12 cellular contexts compared by ENCODE assay signal in genomic region chr6:157203312-157203744, GRCh38.
A peak's percentile ranks its signal among the peaks of the same experiment; 100 is the strongest.
DNase-seq lines count a peak whose midpoint lies in the region; ATAC-seq and TF ChIP-seq lines count a peak whose summit lies in the region.
"Had no signal": no experiment of that assay in that cellular context is flagged by ENCODE, and none has a peak within 500 bp of the region (broad histone marks: within the 10 kb centered on the region; RNA-seq: fewer than 3 reads in every experiment).

No MANE protein-coding gene starts in this region.

- H3K4me3 ChIP-seq in upper lobe of right lung: no peak overlapping the region
- H3K4me3 ChIP-seq: adrenal gland, Peyer's patch, right atrium auricular region had no signal

- no peak for TF ChIP-seq CTCF in upper lobe of right lung (IDR thresholded peaks at IDR 0.05)

- peak in 2 of 3 experiments; percentile 26 to 99 for DNase-seq in NCI-H1417 (lab: John Stamatoyannopoulos, UW)
- no peak for DNase-seq in NCI-H1417 treated with DMSO at 0.1 percent for 48 hours (lab: John Stamatoyannopoulos, UW)
- peak; percentile 95 for DNase-seq in NCI-H187 treated with DMSO at 0.1 percent for 48 hours (lab: John Stamatoyannopoulos, UW)
- peak; percentile 67 for DNase-seq in upper lobe of right lung
- no peak for DNase-seq in EL
- no peak for DNase-seq in effector CD4-positive, alpha-beta T cell
- DNase-seq in NCI-H226: no peak

- no peaks in the 10 kb centered on the region for H3K27me3 ChIP-seq in upper lobe of right lung
- H3K27me3 ChIP-seq: adrenal gland, Peyer's patch, right atrium auricular region had no signal

- peaks cover 7% of the 10 kb centered on the region for H3K4me1 ChIP-seq in upper lobe of right lung
- H3K4me1 ChIP-seq: Peyer's patch had no signal

- H3K9me3 ChIP-seq in upper lobe of right lung: no peaks in the 10 kb centered on the region
- H3K9me3 ChIP-seq: adrenal gland, Peyer's patch, right atrium auricular region had no signal

- H3K36me3 ChIP-seq in upper lobe of right lung: peaks cover 80% of the 10 kb centered on the region

- peak; percentile 99 for ATAC-seq in HG02870 (IDR thresholded peaks at IDR 0.05; ENCODE audit: unreplicated experiment)
- no peak for ATAC-seq in upper lobe of right lung
- ATAC-seq: esophagus mucosa had no signal

- no peak overlapping the region for H3K27ac ChIP-seq in upper lobe of right lung
- H3K27ac ChIP-seq: adrenal gland, Peyer's patch, right atrium auricular region had no signal

- intact Hi-C loops in upper lobe of right lung (cut with DNase I): no loop called here

Comparison
In these comparisons a context has a peak if more than half of its experiments do, and no peak if none do; other contexts are left out.
1. DNase-seq: peak in NCI-H1417 (2 of 3), NCI-H187 treated with DMSO at 0.1 percent for 48 hours (single experiment) and upper lobe of right lung (single experiment); none in NCI-H1417 treated with DMSO at 0.1 percent for 48 hours (single experiment), EL (single experiment), effector CD4-positive, alpha-beta T cell (single experiment) and NCI-H226 (single experiment).